Comparison of ENCODE assay signal across 12 cellular contexts in the genomic region with DNA sequence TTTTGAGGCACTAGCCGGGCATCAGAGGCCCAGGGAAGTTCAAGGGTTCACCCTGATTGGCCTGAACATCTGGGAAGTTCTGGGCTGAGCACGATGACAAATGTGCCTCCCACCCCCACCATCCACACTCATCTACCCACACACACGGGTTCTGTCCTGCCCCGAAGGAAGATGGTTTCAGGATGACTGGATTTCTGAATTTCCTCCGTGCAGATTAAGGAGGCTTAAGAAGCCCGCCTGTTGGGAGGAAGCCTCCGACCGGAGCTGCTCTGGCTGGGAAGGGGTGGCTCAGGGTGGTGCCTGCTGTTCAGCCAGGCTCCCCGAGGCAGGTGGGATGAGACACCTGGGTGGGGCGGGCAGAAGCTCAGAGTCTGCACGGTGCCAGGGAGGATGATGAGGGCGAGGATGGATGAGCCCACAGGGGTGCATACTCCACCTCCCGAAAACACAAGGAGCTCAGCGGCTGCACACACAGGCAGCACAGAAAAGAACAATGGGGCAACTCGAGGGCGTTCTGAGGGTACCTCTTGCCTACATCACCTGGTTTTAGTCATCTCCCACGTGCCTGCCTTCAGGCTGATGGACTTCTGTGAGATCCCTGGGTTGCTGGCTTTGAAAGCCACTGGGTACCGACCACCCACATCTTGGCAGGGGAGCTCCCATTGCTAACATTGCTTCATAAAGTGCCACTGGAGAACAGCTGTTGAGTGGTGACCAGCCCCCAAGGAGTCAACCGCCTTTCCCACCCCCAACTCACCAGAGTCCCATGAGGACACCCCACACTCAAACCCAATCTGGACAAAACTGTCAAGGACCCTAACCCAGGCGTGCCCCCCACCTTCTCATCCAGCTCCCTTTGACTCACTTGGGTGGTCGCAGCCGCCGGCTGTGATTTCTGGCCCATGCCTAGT. TPM values are rescaled to one million over a fixed set of nuclear protein-coding genes. Genes with fewer than 3 reads are reported as not detected.
DNase-seq lines count a peak whose midpoint lies in the region; ATAC-seq and TF ChIP-seq lines count a peak whose summit lies in the region.
"Had no signal": no experiment of that assay in that cellular context is flagged by ENCODE, and none has a peak within 500 bp of the region (broad histone marks: within the 10 kb centered on the region; RNA-seq: fewer than 3 reads in every experiment).

No MANE protein-coding gene starts in this region.

- no peak overlapping the region for H3K27ac Mint-ChIP-seq in activated B cell treated with CpG ODN at 0.5 μM for 24 hours
- H3K27ac Mint-ChIP-seq in nephron progenitor cell, result no peak overlapping the region

- no peak for TF ChIP-seq POLR2A in uterus (IDR thresholded peaks at IDR 0.05)

- H3K4me3 Mint-ChIP-seq in activated B cell treated with CpG ODN at 0.5 μM for 24 hours, result no peak overlapping the region
- no peak overlapping the region for H3K4me3 Mint-ChIP-seq in nephron progenitor cell

- POLR2A ChIA-PET in activated B cell treated with CpG ODN at 0.5 μM for 24 hours (lab: Charles Lee), result no interaction called here

- no peaks in the 10 kb centered on the region for H3K36me3 ChIP-seq in left ventricle myocardium inferior
- no peaks in the 10 kb centered on the region for H3K36me3 ChIP-seq in right atrium auricular region
- H3K36me3 ChIP-seq in uterus, result no peaks in the 10 kb centered on the region

- peaks cover 11% of the 10 kb centered on the region for H3K27me3 Mint-ChIP-seq in activated B cell treated with CpG ODN at 0.5 μM for 24 hours
- no peaks in the 10 kb centered on the region for H3K27me3 Mint-ChIP-seq in nephron progenitor cell (ENCODE audit: low read depth, poor library complexity)

- intact Hi-C loops in left ventricle myocardium inferior (cut with micrococcal nuclease) (no loop called here), activated B cell treated with CpG ODN at 0.5 μM for 24 hours (cut with micrococcal nuclease) (no loop called here), uterus (cut with DNase I; ENCODE audit: low total_unique reads) (no loop called here)

- no peak overlapping the region for H3K4me3 ChIP-seq in left ventricle myocardium inferior
- no peak overlapping the region for H3K4me3 ChIP-seq in right atrium auricular region
- H3K4me3 ChIP-seq in uterus, result no peak overlapping the region
- H3K4me3 ChIP-seq: testis had no signal

- DNase-seq in left ventricle myocardium inferior (peak; percentile 3), right atrium auricular region (ENCODE audit: low spot score) (no peak), activated B cell treated with CpG ODN at 0.5 μM for 24 hours (peak; percentile 2), islet precursor cell (peak; percentile 76), uterus (peak; percentile 9 to 10), nephron progenitor cell (no peak)
- DNase-seq in stimulated activated CD4-positive, alpha-beta T cell treated with anti-CD3 and anti-CD28 coated beads, Interleukin-4, amount 100 ng/mL, for 24 hours, result no peak
- DNase-seq: midbrain, testis had no signal

- H3K27ac ChIP-seq in left ventricle myocardium inferior (replicated peaks), result no peak overlapping the region
- no peak overlapping the region for H3K27ac ChIP-seq in right atrium auricular region
- no peak overlapping the region for H3K27ac ChIP-seq in uterus
- H3K27ac ChIP-seq: testis had no signal

- H3K27me3 ChIP-seq in left ventricle myocardium inferior (ENCODE audit: low read depth), result peaks cover 5% of the 10 kb centered on the region
- H3K27me3 ChIP-seq in right atrium auricular region, result no peaks in the 10 kb centered on the region
- no peaks in the 10 kb centered on the region for H3K27me3 ChIP-seq in uterus
- H3K27me3 ChIP-seq: testis had no signal

- H3K9me3 ChIP-seq in left ventricle myocardium inferior (replicated peaks) (no peaks in the 10 kb centered on the region), right atrium auricular region (no peaks in the 10 kb centered on the region), uterus (no peaks in the 10 kb centered on the region)
- H3K9me3 ChIP-seq: testis had no signal

- H3K9me3 Mint-ChIP-seq in activated B cell treated with CpG ODN at 0.5 μM for 24 hours, result no peaks in the 10 kb centered on the region
- no peaks in the 10 kb centered on the region for H3K9me3 Mint-ChIP-seq in nephron progenitor cell
- H3K9me3 Mint-ChIP-seq: T-helper 2 cell treated with Interferon-gamma antibody and Interleukin-4, amounts not matched to agents 5 μg/mL and 100 μg/mL, for 36 hours had no signal

- H3K36me3 Mint-ChIP-seq in activated B cell treated with CpG ODN at 0.5 μM for 24 hours (ENCODE audit: low read depth) (no peaks in the 10 kb centered on the region), nephron progenitor cell (ENCODE audit: low read depth) (no peaks in the 10 kb centered on the region)

- H3K4me1 Mint-ChIP-seq in activated B cell treated with CpG ODN at 0.5 μM for 24 hours (no peaks in the 10 kb centered on the region), nephron progenitor cell (peaks cover 65% of the 10 kb centered on the region)

- no peak for ATAC-seq in activated B cell treated with CpG ODN at 0.5 μM for 24 hours (ENCODE audit: low read depth)
- no peak for ATAC-seq in GM18498 (IDR thresholded peaks at IDR 0.05; ENCODE audit: unreplicated experiment)

- H3K4me1 ChIP-seq in left ventricle myocardium inferior (no peaks in the 10 kb centered on the region), right atrium auricular region (no peaks in the 10 kb centered on the region), uterus (no peaks in the 10 kb centered on the region)
- H3K4me1 ChIP-seq: testis had no signal

- TF ChIP-seq CTCF in left ventricle myocardium inferior (IDR thresholded peaks at IDR 0.05; ENCODE audit: borderline replicate concordance), result no peak
- no peak for TF ChIP-seq CTCF in right atrium auricular region (IDR thresholded peaks at IDR 0.05)
- TF ChIP-seq CTCF in activated B cell treated with CpG ODN at 0.5 μM for 24 hours (IDR thresholded peaks at IDR 0.05), result no peak
- TF ChIP-seq CTCF in uterus (IDR thresholded peaks at IDR 0.05), result no peak
- no peak for TF ChIP-seq CTCF in nephron progenitor cell (IDR thresholded peaks at IDR 0.05)

- CTCF ChIA-PET in activated B cell treated with CpG ODN at 0.5 μM for 24 hours (lab: Charles Lee), result interaction anchor here (1.5 kb wide), 1 partner anchor 58 kb away, joined by 3 read pairs; no protein-coding TSS in a partner anchor

RNA-seq across cellular contexts. Expression of a gene that starts 41.2 kb away (rescaled TPM):
- not detected for total RNA-seq in left ventricle myocardium inferior
- not detected for total RNA-seq in right atrium auricular region
- not detected in 2 replicates for total RNA-seq in activated B cell treated with CpG ODN at 0.5 μM for 24 hours
- not detected for total RNA-seq in uterus
- total RNA-seq: epithelial cell of proximal tubule had no signal

Comparison
In these comparisons a context has a peak if more than half of its experiments do, and no peak if none do; other contexts are left out.
1. DNase-seq: peak in left ventricle myocardium inferior (single experiment), activated B cell treated with CpG ODN at 0.5 μM for 24 hours (single experiment), islet precursor cell (single experiment) and uterus (2 of 2); none in right atrium auricular region (single experiment), nephron progenitor cell (single experiment) and stimulated activated CD4-positive, alpha-beta T cell treated with anti-CD3 and anti-CD28 coated beads, Interleukin-4, amount 100 ng/mL, for 24 hours (single experiment).